Comparison of ENCODE assay signal across 8 cellular contexts in the genomic region with DNA sequence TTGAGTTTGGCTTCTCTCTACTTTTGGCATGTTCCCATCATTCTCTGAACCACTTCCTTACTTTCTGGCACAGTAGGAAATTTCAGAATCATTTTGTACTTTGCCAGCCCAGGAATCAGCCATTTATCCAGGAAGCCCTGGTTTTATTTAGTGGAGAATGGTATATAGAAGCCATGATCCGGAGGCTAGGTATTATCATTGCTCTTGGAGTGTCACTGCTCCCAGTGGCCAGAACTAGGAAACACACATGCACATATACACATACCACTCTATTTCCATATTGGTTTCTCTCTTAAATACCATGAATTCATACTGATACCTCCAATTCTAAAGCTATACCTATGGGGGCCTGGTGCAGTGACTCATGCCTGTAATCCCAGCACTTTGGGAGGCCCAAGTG. TPM values are rescaled to one million over a fixed set of nuclear protein-coding genes. Genes with fewer than 3 reads are reported as not detected.
DNase-seq lines count a peak whose midpoint lies in the region; TF ChIP-seq lines count a peak whose summit lies in the region.

No MANE protein-coding gene starts in this region.

- H3K4me2 ChIP-seq in OCI-LY7 (ENCODE audit: low read length): no peak overlapping the region

- no peaks in the 10 kb centered on the region for H3K9me3 Mint-ChIP-seq in immature natural killer cell

- no TSS peak for BruUV-seq in OCI-LY7 (replicated peaks; lab: Mats Ljungman, UMichigan)

- H3K4me3 ChIP-seq in H7 (ENCODE audit: insufficient read depth, low read depth, low read length) (no peak overlapping the region), OCI-LY7 (ENCODE audit: low read depth, low read length, poor library complexity, severe bottlenecking) (no peak overlapping the region)

- H3K27me3 Mint-ChIP-seq in immature natural killer cell (ENCODE audit: low read depth in 3 of 3): no peaks in the 10 kb centered on the region

- no peaks in the 10 kb centered on the region for H3K9me3 ChIP-seq in OCI-LY7 (ENCODE audit: low read length)

- H3K36me3 ChIP-seq in H7 (replicated peaks; ENCODE audit: control insufficient read depth, insufficient read depth, low read length): no peaks in the 10 kb centered on the region
- no peaks in the 10 kb centered on the region for H3K36me3 ChIP-seq in OCI-LY7 (ENCODE audit: insufficient read depth, low read length)

- H3K27ac Mint-ChIP-seq in immature natural killer cell: no peak overlapping the region

- H3K36me3 Mint-ChIP-seq in immature natural killer cell: no peaks in the 10 kb centered on the region

- H3K4me3 Mint-ChIP-seq in immature natural killer cell: no peak overlapping the region

- POLR2A ChIA-PET in OCI-LY7 (lab: Charles Lee): no interaction called here

- DNase-seq in DMS 273 (lab: John Stamatoyannopoulos, UW; ENCODE audit: unreplicated experiment) (peak; percentile 32), DMS 273 treated with DMSO at 0.1 percent for 48 hours (lab: John Stamatoyannopoulos, UW) (no peak), H7 (peak; percentile 40), OCI-LY7 (ENCODE audit: low spot score) (peak; percentile 26), germinal center (ENCODE audit: low spot score) (peak; percentile 21), NCI-H2029 (lab: John Stamatoyannopoulos, UW) (no peak), immature natural killer cell (no peak), COR-L47 (lab: John Stamatoyannopoulos, UW) (no peak)

- H3K4me1 ChIP-seq in OCI-LY7 (ENCODE audit: insufficient read depth, low read length, poor library complexity, severe bottlenecking): peaks cover 11% of the 10 kb centered on the region

- TF ChIP-seq CTCF in OCI-LY7 (conservative IDR thresholded peaks at IDR 0.05; ENCODE audit: low read length): peak; percentile 74

- H3K4me1 Mint-ChIP-seq in immature natural killer cell: no peaks in the 10 kb centered on the region

- no peak overlapping the region for H3K27ac ChIP-seq in OCI-LY7 (ENCODE audit: low read depth, low read length, poor library complexity, severe bottlenecking)

- CTCF ChIA-PET in OCI-LY7 (lab: Charles Lee; ENCODE audit: unreplicated experiment): no interaction called here

- no peaks in the 10 kb centered on the region for H3K9me2 ChIP-seq in OCI-LY7 (ENCODE audit: insufficient read depth, low read length)

- H2AFZ ChIP-seq in OCI-LY7 (ENCODE audit: low read length): no peak overlapping the region

- H3K79me2 ChIP-seq in OCI-LY7 (ENCODE audit: insufficient read depth, low read depth, low read length): no peaks in the 10 kb centered on the region

- H3K27me3 ChIP-seq in H7 (ENCODE audit: control insufficient read depth, insufficient read depth, low read length): no peaks in the 10 kb centered on the region

- intact Hi-C loops in OCI-LY7 (cut with micrococcal nuclease; ENCODE audit: unreplicated experiment): no loop called here

- H4K20me1 ChIP-seq in OCI-LY7 (ENCODE audit: insufficient read depth, low read length): no peaks in the 10 kb centered on the region

RNA-seq across cellular contexts. Expression of a gene that starts 36.3 kb away (rescaled TPM):
- total RNA-seq in H7 (2014; rRNA removed; shearing (Covaris generic)): 3.5 and 4.2 TPM in 2 replicates
- 1.9 and 4.9 TPM in 2 replicates for total RNA-seq in OCI-LY7 (2014; rRNA removed; shearing (Covaris generic))
- 10.0 and 10.1 TPM in 2 replicates for total RNA-seq in OCI-LY7 (2022)
- 1 to 10 TPM; 1.3 to 6.7 (median 2.1) TPM for polyA plus RNA-seq in immature natural killer cell

RNA-seq across cellular contexts. Expression of a gene that starts 37.5 kb away (rescaled TPM):
- 144 and 180 TPM in 2 replicates for total RNA-seq in H7 (2014; rRNA removed; shearing (Covaris generic))
- 51.2 and 55.5 TPM in 2 replicates for total RNA-seq in OCI-LY7 (2014; rRNA removed; shearing (Covaris generic))
- total RNA-seq in OCI-LY7 (2022): 68.3 and 72.8 TPM in 2 replicates
- polyA plus RNA-seq in immature natural killer cell: 100 to 1,000 TPM in 2 of 3 donors, 10 to 100 TPM in 1; 91.6 to 125 (median 115) TPM

Comparison
In these comparisons a context has a peak if more than half of its experiments do, and no peak if none do; other contexts are left out.
1. DNase-seq: peak in DMS 273 (single experiment), H7 (single experiment), OCI-LY7 (single experiment) and germinal center (single experiment); none in DMS 273 treated with DMSO at 0.1 percent for 48 hours (single experiment), NCI-H2029 (single experiment), immature natural killer cell (0 of 3) and COR-L47 (single experiment).